ENCODE assay signal across 21 cellular contexts in the genomic region with DNA sequence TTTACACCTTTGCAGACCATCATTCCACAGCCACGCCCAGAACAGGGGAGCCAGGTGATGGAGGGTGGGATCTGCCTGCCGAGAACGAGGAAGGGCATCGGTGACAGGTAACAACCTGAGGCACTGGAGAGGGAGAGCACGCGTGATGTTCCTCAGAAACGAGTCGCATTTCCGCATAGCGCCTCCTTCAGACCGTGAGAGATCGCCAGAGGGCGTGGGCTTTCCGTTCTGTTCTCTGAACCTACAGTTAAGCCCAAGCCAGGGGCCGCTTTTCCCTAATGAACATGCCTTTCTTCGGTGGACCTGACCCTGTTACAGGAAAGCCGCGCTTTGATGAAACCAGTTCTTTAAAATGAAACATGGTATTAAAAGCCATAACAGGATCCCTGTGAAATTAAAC. TPM values are rescaled to one million over a fixed set of nuclear protein-coding genes. Genes with fewer than 3 reads are reported as not detected.
DNase-seq lines count a peak whose midpoint lies in the region; FAIRE-seq and TF ChIP-seq lines count a peak whose summit lies in the region.
"Had no signal": no experiment of that assay in that cellular context is flagged by ENCODE, and none has a peak within 500 bp of the region (broad histone marks: within the 10 kb centered on the region; RNA-seq: fewer than 3 reads in every experiment).

No MANE protein-coding gene starts in this region.

- peaks cover 20% of the 10 kb centered on the region for H3K27me3 Mint-ChIP-seq in HFFc6 (ENCODE audit: insufficient read depth)

- no peak overlapping the region for H2BK15ac ChIP-seq in H1 (ENCODE audit: low read length)

- H3K9me3 ChIP-seq in H1 (ENCODE audit: insufficient read depth in 2 of 2, low read depth in 1 of 2, low read length in 1 of 2), result no peaks in the 10 kb centered on the region
- H3K9me3 ChIP-seq: Caco-2 had no signal

- CTCF ChIA-PET in H1 (lab: Charles Lee; ENCODE audit: partially characterized antibody), result interaction anchor here (0.7 to 3.4 kb wide), 8 partner anchors 9 to 143 kb away, joined by 3 to 12 read pairs (median 4); no protein-coding TSS in a partner anchor
- CTCF ChIA-PET in HEK293T (lab: Yijun Ruan, JAX), result interaction anchor here (0.6 kb wide), 1 partner anchor 88 kb away, joined by 4 read pairs; no protein-coding TSS in a partner anchor

- peaks cover 11% of the 10 kb centered on the region; the same call in 1 of the 2 replicates for H3K9me3 Mint-ChIP-seq in HFFc6
- H3K9me3 Mint-ChIP-seq: CD4-positive, alpha-beta T cell had no signal

- no peak overlapping the region for H4K8ac ChIP-seq in H1 (ENCODE audit: extremely low read depth, insufficient read depth, low read length)

- 90% methylated on average over 18 of the region's 18 CpGs; no CpG with 5 or more reads in 1 of the 2 experiments for WGBS in H1 (ENCODE audit: extremely low coverage in 1 of 2, insufficient coverage in 1 of 2, insufficient read length in 1 of 2, insufficient replicate concordance in 2 of 2, low coverage in 1 of 2, low lambda C conversion rate in 2 of 2, missing lambda C conversion rate in 1 of 2), 2 experiments

- no peak for TF ChIP-seq EP300 in H1 (IDR thresholded peaks at IDR 0.05; ENCODE audit: borderline replicate concordance in 1 of 2, low read depth in 2 of 2, low read length in 2 of 2)

- H3K27ac Mint-ChIP-seq in HFFc6, result no peak overlapping the region
- H3K27ac Mint-ChIP-seq: CD4-positive, alpha-beta T cell had no signal

- no peaks in the 10 kb centered on the region for H3K36me3 ChIP-seq in H1 (ENCODE audit: control insufficient read depth in 2 of 4, insufficient read depth in 4 of 4, low read length in 3 of 4)

- no peak overlapping the region for H3K4ac ChIP-seq in H1 (replicated peaks; ENCODE audit: insufficient read length, low read depth, low read length)

- POLR2A ChIA-PET in H1 (lab: Charles Lee; ENCODE audit: partially characterized antibody) (no interaction called here), HEK293T (lab: Yijun Ruan, JAX) (no interaction called here)

- H3K4me2 ChIP-seq in H1 (ENCODE audit: insufficient read depth in 1 of 2, low read depth in 2 of 2, low read length in 2 of 2), result no peak overlapping the region
- H3K4me2 ChIP-seq: A549 had no signal

- no peak overlapping the region for H3K27ac ChIP-seq in H1 (ENCODE audit: low read depth, low read length)
- H3K27ac ChIP-seq: 22Rv1, A549, C4-2B, GM23248 had no signal

- DNase-seq in NCI-H82 (lab: John Stamatoyannopoulos, UW), result peak; percentile 32
- DNase-seq in NCI-H82 treated with DMSO at 0.1 percent for 48 hours (lab: John Stamatoyannopoulos, UW; ENCODE audit: unreplicated experiment), result no peak
- no peak for DNase-seq in HFFc6
- no peak for DNase-seq in H1 (ENCODE audit: low read depth in 1 of 2, low spot score in 2 of 2)
- no peak for DNase-seq in HEK293T (ENCODE audit: extremely low spot score)
- DNase-seq in T-helper 9 cell, result no peak
- DNase-seq in NCI-H69 (lab: John Stamatoyannopoulos, UW), result no peak
- DNase-seq: AML-193; Caco-2; CD4-positive, alpha-beta T cell; GDM1; GM23248; IMR-90; KBM-7 had no signal

- H3K4me1 Mint-ChIP-seq in HFFc6 (ENCODE audit: low read depth), result no peaks in the 10 kb centered on the region

- no peak overlapping the region for H2BK20ac ChIP-seq in H1 (ENCODE audit: low read length)

- no peaks in the 10 kb centered on the region for H3K27me3 ChIP-seq in H1 (replicated peaks in 1 of 4; ENCODE audit: control insufficient read depth in 3 of 4, extremely low read depth in 1 of 4, insufficient read depth in 3 of 4, low read length in 3 of 4)

- no peak overlapping the region for H2BK120ac ChIP-seq in H1 (replicated peaks; ENCODE audit: low read depth, low read length)

- 0 out of 4 replicates have a peak, but pooled peaks of 1 of the 2 experiments have one; percentile 17 for TF ChIP-seq RAD21 in H1 (IDR thresholded peaks at IDR 0.05 in 1 of 2, conservative IDR thresholded peaks at IDR 0.05 in 1 of 2; ENCODE audit: low read depth in 2 of 2, low read length in 2 of 2)

- TF ChIP-seq CTCF in HFFc6 (IDR thresholded peaks at IDR 0.05), result peak; percentile 10; the same call in 1 of the 2 replicates
- peak in 2 of 3 experiments; percentile 46 to 53; a peak in 2 of 4 replicates for TF ChIP-seq CTCF in H1 (IDR thresholded peaks at IDR 0.05; ENCODE audit: control extremely low read depth in 1 of 3, insufficient read depth in 1 of 3, low read depth in 1 of 3, low read length in 3 of 3)

- H3K14ac ChIP-seq in H1 (ENCODE audit: insufficient read length), result no peak overlapping the region

- H3K79me1 ChIP-seq in H1 (ENCODE audit: low read depth, low read length), result no peaks in the 10 kb centered on the region

- no peak overlapping the region for H4K5ac ChIP-seq in H1 (ENCODE audit: insufficient read length, low read depth, low read length)

- H4K91ac ChIP-seq in H1 (replicated peaks; ENCODE audit: insufficient read length, low read length), result no peak overlapping the region

- no peak overlapping the region for H3K9ac ChIP-seq in H1 (replicated peaks in 1 of 4; ENCODE audit: extremely low read depth in 1 of 4, low read depth in 3 of 4, low read length in 3 of 4)
- H3K9ac ChIP-seq: GM23248 had no signal

- H2AFZ ChIP-seq in H1 (ENCODE audit: low read length), result no peak overlapping the region
- H2AFZ ChIP-seq: GM23248 had no signal

- no peak for TF ChIP-seq POLR2A in H1 (IDR thresholded peaks at IDR 0.05; ENCODE audit: control extremely low read depth in 1 of 2, low read depth in 2 of 2, low read length in 2 of 2)

- H3K4me1 ChIP-seq in H1 (replicated peaks in 1 of 4; ENCODE audit: control insufficient read depth in 3 of 4, insufficient read depth in 4 of 4, low read length in 3 of 4), result no peaks in the 10 kb centered on the region
- H3K4me1 ChIP-seq: A549, Caco-2 had no signal

- H3K23ac ChIP-seq in H1 (ENCODE audit: insufficient read length), result no peak overlapping the region

- H2AK5ac ChIP-seq in H1 (ENCODE audit: low read depth, low read length), result no peak overlapping the region

- no peak overlapping the region for H3K4me3 Mint-ChIP-seq in HFFc6
- H3K4me3 Mint-ChIP-seq: CD4-positive, alpha-beta T cell had no signal

- no peak overlapping the region for H3K4me3 ChIP-seq in H1 (ENCODE audit: extremely low read depth in 1 of 4, insufficient read depth in 2 of 4, low read depth in 3 of 4, low read length in 4 of 4)
- H3K4me3 ChIP-seq: A549, GM23248 had no signal

- no peaks in the 10 kb centered on the region for H4K20me1 ChIP-seq in H1 (replicated peaks in 1 of 2; ENCODE audit: control insufficient read depth in 1 of 2, insufficient read depth in 2 of 2, low read length in 2 of 2)

- H3K79me2 ChIP-seq in H1 (ENCODE audit: control insufficient read depth in 1 of 2, insufficient read depth in 2 of 2, low read length in 2 of 2), result no peaks in the 10 kb centered on the region

- H2BK12ac ChIP-seq in H1 (ENCODE audit: low read depth, low read length), result no peak overlapping the region

- H3K18ac ChIP-seq in H1 (ENCODE audit: extremely low read depth, low read length), result no peak overlapping the region

- H2BK5ac ChIP-seq in H1 (ENCODE audit: low read depth, low read length), result no peak overlapping the region

- no peak for FAIRE-seq in H1 (lab: Jason Lieb, UNC)
- FAIRE-seq: A549, D721Med, GM12892, GM18507, HTR-8/SVneo had no signal

- no peaks in the 10 kb centered on the region for H3K23me2 ChIP-seq in H1 (ENCODE audit: low read depth, low read length)

- no peaks in the 10 kb centered on the region for H3K36me3 Mint-ChIP-seq in HFFc6 (ENCODE audit: low read depth)

- H3K56ac ChIP-seq in H1 (replicated peaks; ENCODE audit: insufficient read length, low read depth, low read length), result no peak overlapping the region

TF ChIP-seq in H1, 55 proteins besides CTCF, POLR2A, EP300 and RAD21:
- TF ChIP-seq HDAC6 (IDR thresholded peaks at IDR 0.05; ENCODE audit: low read depth, low read length) (no peak), CEBPB (IDR thresholded peaks at IDR 0.05; ENCODE audit: low read depth, low read length) (no peak), ZNF274 (IDR thresholded peaks at IDR 0.05; ENCODE audit: borderline replicate concordance, extremely low read depth, low read length) (no peak), RNF2 (IDR thresholded peaks at IDR 0.05; ENCODE audit: borderline replicate concordance, low read depth, low read length, missing control alignments, poor library complexity, severe bottlenecking) (no peak), SP2 (IDR thresholded peaks at IDR 0.05; ENCODE audit: low read length) (no peak)

TF ChIP-seq in HEK293T, 16 proteins besides CTCF, POLR2A, EP300 and RAD21:
- TF ChIP-seq SP1 (IDR thresholded peaks at IDR 0.05), result no peak
- TF ChIP-seq ARNT (IDR thresholded peaks at IDR 0.05), result no peak
- TF ChIP-seq TARDBP (IDR thresholded peaks at IDR 0.05), result no peak
- no peak for TF ChIP-seq ELF4 (IDR thresholded peaks at IDR 0.05)
- TF ChIP-seq FOXK2 (IDR thresholded peaks at IDR 0.05), result no peak
- TF ChIP-seq FOXA1 (IDR thresholded peaks at IDR 0.05), result no peak
- no peak for TF ChIP-seq LEF1 (IDR thresholded peaks at IDR 0.05; ENCODE audit: borderline replicate concordance)
- no peak for TF ChIP-seq HDGF (IDR thresholded peaks at IDR 0.05; ENCODE audit: borderline replicate concordance)
- TF ChIP-seq SUZ12 (IDR thresholded peaks at IDR 0.05), result no peak
- no peak for TF ChIP-seq BHLHE40 (IDR thresholded peaks at IDR 0.05; ENCODE audit: borderline replicate concordance)
- no peak for TF ChIP-seq CTBP1 (IDR thresholded peaks at IDR 0.05; ENCODE audit: borderline replicate concordance)

RNA-seq across cellular contexts. Expression of a gene that starts 17.1 kb away (rescaled TPM):
- 10 to 100 TPM; 31.5 to 38.4 (median 34.1) TPM for total RNA-seq in HFFc6 (2021; fragmentation: NEBNext Ultra II Directional; extraction: Animal tissue kit (Norgen Biotek cat#: 25700))
- 5.2 and 7.3 TPM in 2 replicates for total RNA-seq in H1 (2021; fragmentation: NEBNext Ultra II Directional; extraction: Animal tissue kit (Norgen Biotek cat#: 25700))
- polyA plus RNA-seq in H1 (2011; rRNA removed), result 6.6 and 9.6 TPM in 2 replicates
- 7.9 TPM for polyA plus RNA-seq in H1 (2011; cell fraction: cytosol; rRNA removed)
- 14.4 TPM for polyA plus RNA-seq in H1 (2011; cell fraction: nucleus; rRNA removed)
- polyA plus RNA-seq in H1 (2012, experiment 1 of 2), result 2.3 to 4.9 TPM (median 4.4 TPM) in 4 replicates
- polyA plus RNA-seq in H1 (2012, experiment 2 of 2), result 2.0 TPM
- polyA plus RNA-seq in H1 (2013, experiment 1 of 2), result 3.2 TPM
- polyA plus RNA-seq in H1 (2013, experiment 2 of 2), result 3.3 TPM
- 3.6 and 6.4 TPM in 2 replicates for polyA minus RNA-seq in H1 (2011; rRNA and poly(A)+ RNA removed)
- polyA minus RNA-seq in H1 (2011; cell fraction: cytosol; rRNA and poly(A)+ RNA removed), result 3.4 TPM
- 7.3 TPM for polyA minus RNA-seq in H1 (2011; cell fraction: nucleus; rRNA and poly(A)+ RNA removed)
- total RNA-seq: CD4-positive, alpha-beta T cell had no signal
- polyA plus RNA-seq: A549 had no signal
